2 cellular contexts compared by ENCODE assay signal in the genomic region with DNA sequence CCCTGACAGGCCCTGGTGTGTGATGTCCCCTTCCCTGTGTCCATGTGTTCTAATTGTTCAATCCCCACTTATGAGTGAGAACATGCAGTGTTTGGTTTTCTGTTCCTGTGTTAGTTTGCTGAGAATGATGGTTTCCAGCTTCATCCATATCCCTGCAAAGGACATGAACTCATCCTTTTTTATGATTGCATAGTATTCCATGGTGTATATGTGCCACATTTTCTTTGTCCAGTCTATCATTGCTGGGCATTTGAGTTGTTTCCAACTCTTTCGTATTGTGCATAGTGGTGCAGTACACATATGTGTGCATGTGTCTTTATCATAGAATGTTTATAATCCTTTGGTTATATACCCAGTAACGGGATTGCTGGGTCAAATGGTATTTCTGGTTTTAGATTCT.
TF ChIP-seq lines count a peak whose summit lies in the region.

No MANE protein-coding gene starts in this region.

TF ChIP-seq in HEK293, 187 proteins besides CTCF, POLR2A, EP300 and RAD21:
- peak; percentile 88 for TF ChIP-seq ZNF146 (tag by site-specific recombination; IDR thresholded peaks at IDR 0.05)
TF ChIP-seq in HEK293: peak in this region for 1; not testable (repeated sequence) for 186.

TF ChIP-seq in K562, 482 proteins besides CTCF, POLR2A, EP300 and RAD21:
- TF ChIP-seq ZNF146 (CRISPR knock-in tag; IDR thresholded peaks at IDR 0.05; ENCODE audit: unreplicated experiment) = peak; percentile 60
